ENCODE assay signal across 11 cellular contexts in the genomic region with DNA sequence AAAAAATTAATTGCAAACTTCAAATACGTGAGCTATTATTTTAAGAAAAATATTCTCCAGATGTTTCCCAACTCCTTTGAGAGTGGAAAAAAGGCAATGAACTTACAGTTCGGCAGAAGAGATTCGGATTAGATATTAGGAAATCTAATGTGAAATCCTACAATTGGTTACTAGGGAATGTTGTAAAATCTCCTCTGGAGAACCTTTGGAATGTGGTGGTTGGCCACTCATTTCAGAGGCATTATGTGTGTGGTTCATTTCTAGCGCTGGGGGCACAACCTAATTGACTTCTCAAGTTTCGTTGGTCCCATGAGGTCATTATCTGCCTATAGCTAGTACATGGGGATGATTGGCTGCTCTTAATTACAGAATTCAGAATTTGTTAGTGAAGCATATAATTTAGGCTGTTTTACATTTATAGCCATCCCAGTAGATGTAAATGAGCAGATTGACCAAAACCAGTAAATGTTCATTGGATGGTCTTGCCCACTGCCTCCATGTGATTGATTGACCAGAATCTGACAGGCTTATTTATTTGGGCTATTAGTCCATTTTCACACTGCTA. TPM values are rescaled to one million over a fixed set of nuclear protein-coding genes. Genes with fewer than 3 reads are reported as not detected.
DNase-seq lines count a peak whose midpoint lies in the region; ATAC-seq and TF ChIP-seq lines count a peak whose summit lies in the region.
"Had no signal": no experiment of that assay in that cellular context is flagged by ENCODE, and none has a peak within 500 bp of the region (broad histone marks: within the 10 kb centered on the region; RNA-seq: fewer than 3 reads in every experiment).

No MANE protein-coding gene starts in this region.

- CTCF ChIA-PET in SK-N-SH (lab: Yijun Ruan, JAX) = no interaction called here

- peaks cover 0 to 10% of the 10 kb centered on the region in 2 experiments; a peak in 1 of 4 replicates for H3K4me1 ChIP-seq in SK-N-SH (ENCODE audit: control insufficient read depth in 1 of 2, insufficient read depth in 2 of 2, low read depth in 1 of 2, low read length in 1 of 2)
- H3K4me1 ChIP-seq in smooth muscle cell (ENCODE audit: low read depth) = peaks cover 10% of the 10 kb centered on the region
- H3K4me1 ChIP-seq: suprapubic skin had no signal

- intact Hi-C loops in head of caudate nucleus (cut with DNase I) = no loop called here

- H3K4me2 ChIP-seq in SK-N-SH (no peak overlapping the region), smooth muscle cell (peak overlapping the region; percentile 37)

- no peaks in the 10 kb centered on the region for H3K27me3 ChIP-seq in SK-N-SH (ENCODE audit: insufficient read depth)
- peaks cover 4% of the 10 kb centered on the region for H3K27me3 ChIP-seq in smooth muscle cell (ENCODE audit: low read depth)
- H3K27me3 ChIP-seq: suprapubic skin had no signal

- DNase-seq in H4 (ENCODE audit: low spot score) (peak; percentile 91), SK-N-SH (no peak), fibroblast of peridontal ligament (ENCODE audit: extremely low read depth) (peak; percentile 99), smooth muscle cell (lab: John Stamatoyannopoulos, UW; ENCODE audit: unreplicated experiment) (no peak), NCI-H345 (lab: John Stamatoyannopoulos, UW) (no peak), head of caudate nucleus (no peak)
- DNase-seq: DMS153, MV-4-11, NCI-H446 treated with DMSO at 0.1 percent for 48 hours had no signal

- no peak for TF ChIP-seq EP300 in SK-N-SH (IDR thresholded peaks at IDR 0.05; ENCODE audit: borderline replicate concordance in 1 of 2, low read depth in 1 of 2, low read length in 1 of 2)

- H4K20me1 ChIP-seq in SK-N-SH (ENCODE audit: insufficient read depth) (no peaks in the 10 kb centered on the region), smooth muscle cell (ENCODE audit: low read depth) (no peaks in the 10 kb centered on the region)

- H3F3A ChIP-seq in SK-N-SH (replicated peaks; ENCODE audit: insufficient read depth) = peaks cover 4% of the 10 kb centered on the region
- H3F3A ChIP-seq in smooth muscle cell (ENCODE audit: low read depth) = no peaks in the 10 kb centered on the region

- H3K27ac ChIP-seq in SK-N-SH (ENCODE audit: low read depth in 2 of 2, low read length in 1 of 2) = peak overlapping the region in 1 of 2 experiments; percentile 57; a peak in 2 of 4 replicates
- H3K27ac ChIP-seq in smooth muscle cell (ENCODE audit: low read depth) = peak overlapping the region; percentile 8
- H3K27ac ChIP-seq: suprapubic skin had no signal

- no peaks in the 10 kb centered on the region for H3K9me2 ChIP-seq in SK-N-SH

- no peaks in the 10 kb centered on the region for H3K9me3 ChIP-seq in SK-N-SH
- H3K9me3 ChIP-seq in smooth muscle cell (replicated peaks; ENCODE audit: low read depth) = no peaks in the 10 kb centered on the region
- H3K9me3 ChIP-seq: suprapubic skin had no signal

- POLR2A ChIA-PET in SK-N-SH (lab: Yijun Ruan, JAX) = no interaction called here

- no peak overlapping the region for H3K4me3 ChIP-seq in SK-N-SH (ENCODE audit: low read depth in 2 of 2, low read length in 1 of 2)
- no peak overlapping the region for H3K4me3 ChIP-seq in smooth muscle cell
- H3K4me3 ChIP-seq: suprapubic skin had no signal

- TF ChIP-seq CTCF in SK-N-SH (IDR thresholded peaks at IDR 0.05) (no peak), smooth muscle cell (IDR thresholded peaks at IDR 0.05; ENCODE audit: borderline replicate concordance, insufficient read depth, poor library complexity, severe bottlenecking) (no peak)

- TF ChIP-seq RAD21 in SK-N-SH (IDR thresholded peaks at IDR 0.05; ENCODE audit: low read length) = no peak

- no peaks in the 10 kb centered on the region for H3K79me2 ChIP-seq in SK-N-SH (ENCODE audit: insufficient read depth)
- no peaks in the 10 kb centered on the region for H3K79me2 ChIP-seq in smooth muscle cell (ENCODE audit: low read depth)

- 19% methylated on average over 5 of the region's 5 CpGs for WGBS in SK-N-SH (ENCODE audit: low lambda C conversion rate)
- 32% methylated on average over 5 of the region's 5 CpGs for WGBS in smooth muscle cell (ENCODE audit: low lambda C conversion rate)

- H3K36me3 ChIP-seq in SK-N-SH (replicated peaks in 1 of 2; ENCODE audit: control insufficient read depth in 1 of 2, insufficient read depth in 2 of 2, low read length in 1 of 2) (no peaks in the 10 kb centered on the region), smooth muscle cell (ENCODE audit: low read depth) (no peaks in the 10 kb centered on the region)
- H3K36me3 ChIP-seq: suprapubic skin had no signal

- H3K9ac ChIP-seq in SK-N-SH (no peak overlapping the region), smooth muscle cell (ENCODE audit: low read depth) (no peak overlapping the region)

- ATAC-seq in HG03342 (IDR thresholded peaks at IDR 0.05; ENCODE audit: unreplicated experiment) = no peak

- H2AFZ ChIP-seq in SK-N-SH (ENCODE audit: low read depth) = no peak overlapping the region
- no peak overlapping the region for H2AFZ ChIP-seq in smooth muscle cell (ENCODE audit: low read depth)

TF ChIP-seq in SK-N-SH, 30 proteins besides CTCF, POLR2A, EP300 and RAD21:
- TF ChIP-seq RXRA (IDR thresholded peaks at IDR 0.05; ENCODE audit: borderline replicate concordance, low read depth) (no peak), FOSL2 (IDR thresholded peaks at IDR 0.05; ENCODE audit: borderline replicate concordance, low read depth) (no peak), FOXJ3 (CRISPR knock-in tag; IDR thresholded peaks at IDR 0.05) (no peak), JUND (IDR thresholded peaks at IDR 0.05) (peak; percentile 34; the same call in 1 of the 2 replicates), CHD2 (IDR thresholded peaks at IDR 0.05; ENCODE audit: low read length, partially characterized antibody) (no peak), GABPA (IDR thresholded peaks at IDR 0.05; ENCODE audit: low read depth) (no peak), MXI1 (IDR thresholded peaks at IDR 0.05; ENCODE audit: low read depth, low read length) (no peak), TEAD4 (IDR thresholded peaks at IDR 0.05; ENCODE audit: borderline replicate concordance, insufficient read depth) (0 out of 2 replicates have a peak, but pooled peaks have one; percentile 29), NRF1 (IDR thresholded peaks at IDR 0.05; ENCODE audit: low read depth, low read length) (no peak), GATA2 (CRISPR knock-in tag; IDR thresholded peaks at IDR 0.05) (no peak), RCOR1 (IDR thresholded peaks at IDR 0.05; ENCODE audit: low read length) (no peak)
- TF ChIP-seq, protein P1, sequence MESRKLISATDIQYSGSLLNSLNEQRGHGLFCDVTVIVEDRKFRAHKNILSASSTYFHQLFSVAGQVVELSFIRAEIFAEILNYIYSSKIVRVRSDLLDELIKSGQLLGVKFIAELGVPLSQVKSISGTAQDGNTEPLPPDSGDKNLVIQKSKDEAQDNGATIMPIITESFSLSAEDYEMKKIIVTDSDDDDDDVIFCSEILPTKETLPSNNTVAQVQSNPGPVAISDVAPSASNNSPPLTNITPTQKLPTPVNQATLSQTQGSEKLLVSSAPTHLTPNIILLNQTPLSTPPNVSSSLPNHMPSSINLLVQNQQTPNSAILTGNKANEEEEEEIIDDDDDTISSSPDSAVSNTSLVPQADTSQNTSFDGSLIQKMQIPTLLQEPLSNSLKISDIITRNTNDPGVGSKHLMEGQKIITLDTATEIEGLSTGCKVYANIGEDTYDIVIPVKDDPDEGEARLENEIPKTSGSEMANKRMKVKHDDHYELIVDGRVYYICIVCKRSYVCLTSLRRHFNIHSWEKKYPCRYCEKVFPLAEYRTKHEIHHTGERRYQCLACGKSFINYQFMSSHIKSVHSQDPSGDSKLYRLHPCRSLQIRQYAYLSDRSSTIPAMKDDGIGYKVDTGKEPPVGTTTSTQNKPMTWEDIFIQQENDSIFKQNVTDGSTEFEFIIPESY (IDR thresholded peaks at IDR 0.05; ENCODE audit: borderline replicate concordance, low read depth) = no peak
- TF ChIP-seq, protein P2, sequence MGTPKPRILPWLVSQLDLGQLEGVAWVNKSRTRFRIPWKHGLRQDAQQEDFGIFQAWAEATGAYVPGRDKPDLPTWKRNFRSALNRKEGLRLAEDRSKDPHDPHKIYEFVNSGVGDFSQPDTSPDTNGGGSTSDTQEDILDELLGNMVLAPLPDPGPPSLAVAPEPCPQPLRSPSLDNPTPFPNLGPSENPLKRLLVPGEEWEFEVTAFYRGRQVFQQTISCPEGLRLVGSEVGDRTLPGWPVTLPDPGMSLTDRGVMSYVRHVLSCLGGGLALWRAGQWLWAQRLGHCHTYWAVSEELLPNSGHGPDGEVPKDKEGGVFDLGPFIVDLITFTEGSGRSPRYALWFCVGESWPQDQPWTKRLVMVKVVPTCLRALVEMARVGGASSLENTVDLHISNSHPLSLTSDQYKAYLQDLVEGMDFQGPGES (IDR thresholded peaks at IDR 0.05; ENCODE audit: low read depth, low read length) = no peak
- TF ChIP-seq, protein P3, sequence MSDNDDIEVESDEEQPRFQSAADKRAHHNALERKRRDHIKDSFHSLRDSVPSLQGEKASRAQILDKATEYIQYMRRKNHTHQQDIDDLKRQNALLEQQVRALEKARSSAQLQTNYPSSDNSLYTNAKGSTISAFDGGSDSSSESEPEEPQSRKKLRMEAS (IDR thresholded peaks at IDR 0.05; ENCODE audit: low read depth) = no peak
- TF ChIP-seq, protein P4, sequence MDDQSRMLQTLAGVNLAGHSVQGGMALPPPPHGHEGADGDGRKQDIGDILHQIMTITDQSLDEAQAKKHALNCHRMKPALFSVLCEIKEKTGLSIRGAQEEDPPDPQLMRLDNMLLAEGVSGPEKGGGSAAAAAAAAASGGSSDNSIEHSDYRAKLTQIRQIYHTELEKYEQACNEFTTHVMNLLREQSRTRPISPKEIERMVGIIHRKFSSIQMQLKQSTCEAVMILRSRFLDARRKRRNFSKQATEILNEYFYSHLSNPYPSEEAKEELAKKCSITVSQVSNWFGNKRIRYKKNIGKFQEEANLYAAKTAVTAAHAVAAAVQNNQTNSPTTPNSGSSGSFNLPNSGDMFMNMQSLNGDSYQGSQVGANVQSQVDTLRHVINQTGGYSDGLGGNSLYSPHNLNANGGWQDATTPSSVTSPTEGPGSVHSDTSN (IDR thresholded peaks at IDR 0.05) = peak; percentile 18; the same call in 1 of the 2 replicates

RNA-seq across cellular contexts. Expression of a gene that starts 34.6 kb away (rescaled TPM):
- total RNA-seq in H4 (2014; rRNA removed; shearing (Covaris generic)) = 39.3 and 40.2 TPM in 2 replicates
- polyA plus RNA-seq in SK-N-SH (2012; rRNA removed) (9.1 and 9.2 TPM in 2 replicates), smooth muscle cell (19.7 and 24.1 TPM in 2 replicates)
- 14.6 and 20.5 TPM in 2 replicates for polyA plus RNA-seq in SK-N-SH (2012; cell fraction: cytosol; rRNA removed)
- polyA plus RNA-seq in SK-N-SH (2012; cell fraction: nucleus; rRNA removed) = 1.9 and 5.4 TPM in 2 replicates
- 11.6 and 19.2 TPM in 2 replicates for total RNA-seq in smooth muscle cell

Comparison
In these comparisons a context has a peak if more than half of its experiments do, and no peak if none do; other contexts are left out.
1. DNase-seq: peak in H4 (single experiment) and fibroblast of peridontal ligament (single experiment); none in SK-N-SH (single experiment), smooth muscle cell (single experiment), NCI-H345 (single experiment) and head of caudate nucleus (0 of 42).